ENCODE assay signal across 8 cellular contexts in the genomic region with DNA sequence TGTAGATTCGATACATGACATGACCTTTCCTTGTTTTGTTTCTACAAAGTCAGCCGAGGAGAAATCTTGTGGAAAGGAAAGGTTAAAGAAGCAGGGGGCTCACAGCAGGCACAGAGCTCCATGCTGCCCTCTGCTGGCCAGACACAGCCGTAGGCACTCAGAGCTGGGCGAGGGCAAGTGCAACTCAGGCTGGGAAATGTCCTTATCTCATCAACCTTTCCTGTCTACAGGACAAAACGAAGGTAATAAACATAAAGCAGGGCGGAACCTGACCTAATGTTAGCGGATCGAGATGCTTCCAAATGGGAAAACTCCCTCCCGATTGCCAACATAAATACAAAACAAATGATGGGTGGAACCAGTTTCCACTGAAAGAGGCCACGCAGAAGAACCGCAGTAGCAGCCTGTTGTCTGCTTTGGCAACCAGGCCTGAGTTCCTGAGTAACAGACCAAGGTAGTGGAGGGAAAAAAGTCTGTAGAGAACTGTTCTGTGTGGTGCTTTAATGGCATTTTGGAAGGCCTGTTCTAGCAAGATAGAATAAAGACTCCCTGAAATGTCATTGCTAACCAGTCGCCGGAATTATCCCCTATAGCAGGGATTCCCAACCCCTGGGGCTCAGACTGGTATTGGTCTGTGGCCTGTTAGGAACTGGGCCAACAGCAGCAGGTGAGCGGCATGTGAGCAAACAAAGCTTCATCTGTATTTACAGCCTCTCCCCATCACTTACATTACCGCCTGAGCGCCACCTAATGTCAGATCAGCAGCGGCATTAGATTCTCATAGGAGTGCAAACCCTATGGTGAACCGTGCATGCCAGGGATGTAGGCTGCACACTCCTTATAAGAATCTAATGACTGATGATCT.
DNase-seq lines count a peak whose midpoint lies in the region; ATAC-seq, FAIRE-seq and TF ChIP-seq lines count a peak whose summit lies in the region.

No MANE protein-coding gene starts in this region.

- H3K27ac ChIP-seq in ascending aorta (peak overlapping the region; percentile 4 to 20), small intestine (ENCODE audit: low read depth in 1 of 2, low read length in 1 of 2) (peak overlapping the region; percentile 13 to 26)

- H3K4me1 ChIP-seq in ascending aorta (no peaks in the 10 kb centered on the region), small intestine (ENCODE audit: control insufficient read depth in 2 of 2, insufficient read depth in 1 of 2, low read depth in 1 of 2, low read length in 1 of 2) (peaks cover 0 to 3% of the 10 kb centered on the region in 2 donors)

- H3K9me3 ChIP-seq in ascending aorta (no peaks in the 10 kb centered on the region), small intestine (ENCODE audit: control insufficient read depth, low read depth) (no peaks in the 10 kb centered on the region)

- H3K4me3 ChIP-seq in ascending aorta: no peak overlapping the region
- no peak overlapping the region for H3K4me3 ChIP-seq in small intestine (ENCODE audit: low read depth in 1 of 2, low read length in 2 of 2)

- DNase-seq in NCI-H146 treated with DMSO at 0.1 percent for 48 hours (lab: John Stamatoyannopoulos, UW; ENCODE audit: unreplicated experiment) (peak; percentile 90), T-helper 1 cell (peak; percentile 18 to 45 (median 35)), ascending aorta (ENCODE audit: low spot score in 2 of 2) (peak in 1 of 2 donors; percentile 78), hypothalamus (lab: John Stamatoyannopoulos, UW) (peak in 42 of 51 donors; percentile 2 to 71 (median 28)), small intestine (peak; percentile 86), RCC 7860 (ENCODE audit: low spot score) (no peak)

- H3K27me3 ChIP-seq in ascending aorta: no peaks in the 10 kb centered on the region
- no peaks in the 10 kb centered on the region for H3K27me3 ChIP-seq in small intestine (ENCODE audit: control insufficient read depth in 2 of 2, insufficient read depth in 2 of 2, low read length in 2 of 2)

- intact Hi-C loops in ascending aorta (cut with DNase I): loop anchor here (1.0 to 5.0 kb wide), 2 partner anchors 35 to 85 kb away; partner anchors contain the start of gene MBOAT1

- TF ChIP-seq CTCF in GM12874 (IDR thresholded peaks at IDR 0.05; ENCODE audit: insufficient read depth, low read depth, low read length) (peak; percentile 95), ascending aorta (IDR thresholded peaks at IDR 0.05) (peak; percentile 45 to 94 (median 94))

- ATAC-seq in HG02798 (IDR thresholded peaks at IDR 0.05; ENCODE audit: poor library complexity, unreplicated experiment): peak; percentile 89

- FAIRE-seq in small intestine (lab: Jason Lieb, UNC) (no peak), RCC 7860 (lab: Jason Lieb, UNC) (no peak)

- H3K36me3 ChIP-seq in ascending aorta (peaks cover 0 to 4% of the 10 kb centered on the region in 2 donors), small intestine (ENCODE audit: control insufficient read depth in 2 of 2, insufficient read depth in 2 of 2, low read length in 2 of 2) (peaks cover 3 to 5% of the 10 kb centered on the region in 2 donors)

- 8 to 40% (median 22%) methylated on average over 18 of the region's 18 CpGs for WGBS in small intestine, 3 donors
